ENCODE assay signal across 8 cellular contexts in the genomic region with DNA sequence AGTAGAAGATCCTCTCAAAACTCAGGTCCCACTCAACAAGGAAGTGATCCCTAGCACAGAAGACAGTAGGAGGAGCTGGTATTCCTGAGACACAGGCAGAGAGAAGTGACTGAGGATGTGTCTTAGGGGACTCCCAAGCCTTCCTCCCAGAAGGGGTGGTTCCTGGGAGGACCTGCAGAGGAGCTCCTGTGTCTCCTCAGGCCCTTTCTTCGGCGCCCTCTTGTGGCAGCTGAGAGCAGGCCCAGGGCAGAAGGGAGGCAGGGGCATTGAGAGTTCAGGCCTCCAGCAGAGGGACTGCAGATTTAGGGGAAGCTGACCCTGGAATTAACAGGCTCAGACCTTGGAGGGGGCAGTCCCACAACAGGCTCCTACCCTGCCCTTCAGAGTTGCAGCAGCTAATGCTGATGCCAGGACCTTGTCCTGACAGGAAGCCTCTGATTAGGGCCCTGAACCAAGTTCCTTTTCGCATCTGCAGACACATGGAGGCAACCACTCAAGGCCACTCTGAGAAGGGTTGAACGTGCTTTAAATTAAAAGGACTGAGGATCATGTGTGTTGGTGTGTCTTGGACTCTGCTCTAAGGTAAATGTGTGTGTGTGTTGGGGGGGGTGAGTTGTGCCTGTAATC.
DNase-seq lines count a peak whose midpoint lies in the region; ATAC-seq and TF ChIP-seq lines count a peak whose summit lies in the region.
"Not testable (repeated sequence)": the region's sequence is repeated elsewhere in the genome, so short reads cannot be mapped to it uniquely, and the experiment has no call there.

No MANE protein-coding gene starts in this region.

- H3K4me1 ChIP-seq in Karpas-422 (ENCODE audit: low read length) = peaks cover 15% of the 10 kb centered on the region
- not testable (repeated sequence) for H3K4me1 ChIP-seq in esophagus muscularis mucosa

- H3K27ac ChIP-seq in Karpas-422 (ENCODE audit: low read length); esophagus muscularis mucosa (replicated peaks in 1 of 4): not testable (repeated sequence)

- not testable (repeated sequence) for H3K4me2 ChIP-seq in Karpas-422 (ENCODE audit: low read depth, low read length, poor library complexity, severe bottlenecking)

- TF ChIP-seq CTCF in AG09309 (IDR thresholded peaks at IDR 0.05; ENCODE audit: control insufficient read depth, insufficient read depth, low read depth, low read length, missing control alignments) (peak; percentile 66), esophagus muscularis mucosa (IDR thresholded peaks at IDR 0.05) (peak; percentile 23 to 69 (median 32))

- DNase-seq in AG09309 (ENCODE audit: low read depth); esophagus muscularis mucosa (ENCODE audit: extremely low spot score); naive B cell: not testable (repeated sequence)
- DNase-seq in Karpas-422 (peak; percentile 86), RPMI7951 (ENCODE audit: low read depth) (peak; percentile 64)
- peak; percentile 45 for DNase-seq in activated T-helper 1 cell treated with anti-CD3 and anti-CD28 coated beads, Interleukin-12 subunit alpha, Interleukin-12 subunit beta, Interleukin-2, Interleukin-4 antibody, amounts not matched to agents 30 ng/mL and 10 ng/mL and 1 ng/mL, durations not matched to agents 14 hours and 24 hours and 36 hours (ENCODE audit: low spot score)

- not testable (repeated sequence) for H3K27me3 ChIP-seq in Karpas-422 (ENCODE audit: low read length); esophagus muscularis mucosa

- not testable (repeated sequence) for H2AFZ ChIP-seq in Karpas-422 (ENCODE audit: low read length)

- H3K9ac ChIP-seq in Karpas-422 (ENCODE audit: low read length) = not testable (repeated sequence)

- H4K20me1 ChIP-seq in Karpas-422 (ENCODE audit: insufficient read depth, low read depth, low read length) = not testable (repeated sequence)

- H3K4me3 Mint-ChIP-seq in activated T-helper 1 cell treated with anti-CD3 and anti-CD28 coated beads, Interleukin-12 subunit alpha, Interleukin-12 subunit beta, Interleukin-2, Interleukin-4 antibody, amounts not matched to agents 30 ng/mL and 10 ng/mL and 1 ng/mL, durations not matched to agents 14 hours and 24 hours and 36 hours = peak overlapping the region; percentile 37
- peak overlapping the region in 3 of 8 donors; percentile 2 to 58 (median 11) for H3K4me3 Mint-ChIP-seq in naive B cell

- intact Hi-C loops in activated T-helper 1 cell treated with anti-CD3 and anti-CD28 coated beads, Interleukin-12 subunit alpha, Interleukin-12 subunit beta, Interleukin-2, Interleukin-4 antibody, amounts not matched to agents 30 ng/mL and 10 ng/mL and 1 ng/mL, durations not matched to agents 14 hours and 24 hours and 36 hours (cut with micrococcal nuclease) = loop anchor here (1.0 kb wide), 2 partner anchors 13 to 130 kb away; no protein-coding TSS in a partner anchor
- intact Hi-C loops in esophagus muscularis mucosa (cut with DNase I) = not testable (repeated sequence)

- not testable (repeated sequence) for H3K4me3 ChIP-seq in AG09309 (ENCODE audit: control insufficient read depth, low read depth, low read length); Karpas-422 (ENCODE audit: low read length); esophagus muscularis mucosa

- H3K9me3 ChIP-seq in Karpas-422 (ENCODE audit: low read length); esophagus muscularis mucosa: not testable (repeated sequence)

- not testable (repeated sequence) for H3K9me3 Mint-ChIP-seq in activated T-helper 1 cell treated with anti-CD3 and anti-CD28 coated beads, Interleukin-12 subunit alpha, Interleukin-12 subunit beta, Interleukin-2, Interleukin-4 antibody, amounts not matched to agents 30 ng/mL and 10 ng/mL and 1 ng/mL, durations not matched to agents 14 hours and 24 hours and 36 hours; naive B cell

- peaks cover 48% of the 10 kb centered on the region for H3K4me1 Mint-ChIP-seq in activated T-helper 1 cell treated with anti-CD3 and anti-CD28 coated beads, Interleukin-12 subunit alpha, Interleukin-12 subunit beta, Interleukin-2, Interleukin-4 antibody, amounts not matched to agents 30 ng/mL and 10 ng/mL and 1 ng/mL, durations not matched to agents 14 hours and 24 hours and 36 hours (ENCODE audit: low read depth)
- peaks cover 29 to 56% (median 35%) of the 10 kb centered on the region in 3 donors for H3K4me1 Mint-ChIP-seq in naive B cell

- TF ChIP-seq POLR2A in esophagus muscularis mucosa (IDR thresholded peaks at IDR 0.05; ENCODE audit: low read depth) = not testable (repeated sequence)

- WGBS in esophagus muscularis mucosa = 43% methylated on average over 4 of the region's 4 CpGs

- ATAC-seq in GM18511 (IDR thresholded peaks at IDR 0.05; ENCODE audit: unreplicated experiment) (peak; percentile 56), HG02588 (IDR thresholded peaks at IDR 0.05; ENCODE audit: unreplicated experiment) (peak; percentile 75), naive B cell (ENCODE audit: low read depth in 2 of 2) (peak; percentile 29 to 61)

- not testable (repeated sequence) for TF ChIP-seq EP300 in esophagus muscularis mucosa (IDR thresholded peaks at IDR 0.05)

- H3K9me2 ChIP-seq in Karpas-422 (replicated peaks; ENCODE audit: insufficient read depth, low read length) = not testable (repeated sequence)

- H3K27me3 Mint-ChIP-seq in activated T-helper 1 cell treated with anti-CD3 and anti-CD28 coated beads, Interleukin-12 subunit alpha, Interleukin-12 subunit beta, Interleukin-2, Interleukin-4 antibody, amounts not matched to agents 30 ng/mL and 10 ng/mL and 1 ng/mL, durations not matched to agents 14 hours and 24 hours and 36 hours (ENCODE audit: insufficient read depth); naive B cell: not testable (repeated sequence)

- not testable (repeated sequence) for H3K36me3 Mint-ChIP-seq in activated T-helper 1 cell treated with anti-CD3 and anti-CD28 coated beads, Interleukin-12 subunit alpha, Interleukin-12 subunit beta, Interleukin-2, Interleukin-4 antibody, amounts not matched to agents 30 ng/mL and 10 ng/mL and 1 ng/mL, durations not matched to agents 14 hours and 24 hours and 36 hours (ENCODE audit: low read depth); naive B cell

- peaks cover 12% of the 10 kb centered on the region for H3K79me2 ChIP-seq in Karpas-422 (ENCODE audit: low read length)

- H3K36me3 ChIP-seq in Karpas-422 (ENCODE audit: insufficient read depth, low read length); esophagus muscularis mucosa: not testable (repeated sequence)

- peak overlapping the region; percentile 86 for H3K27ac Mint-ChIP-seq in activated T-helper 1 cell treated with anti-CD3 and anti-CD28 coated beads, Interleukin-12 subunit alpha, Interleukin-12 subunit beta, Interleukin-2, Interleukin-4 antibody, amounts not matched to agents 30 ng/mL and 10 ng/mL and 1 ng/mL, durations not matched to agents 14 hours and 24 hours and 36 hours
- H3K27ac Mint-ChIP-seq in naive B cell = peak overlapping the region in 4 of 6 donors; percentile 71 to 86 (median 81)
